ENCODE assay signal across 15 cellular contexts in the genomic region with DNA sequence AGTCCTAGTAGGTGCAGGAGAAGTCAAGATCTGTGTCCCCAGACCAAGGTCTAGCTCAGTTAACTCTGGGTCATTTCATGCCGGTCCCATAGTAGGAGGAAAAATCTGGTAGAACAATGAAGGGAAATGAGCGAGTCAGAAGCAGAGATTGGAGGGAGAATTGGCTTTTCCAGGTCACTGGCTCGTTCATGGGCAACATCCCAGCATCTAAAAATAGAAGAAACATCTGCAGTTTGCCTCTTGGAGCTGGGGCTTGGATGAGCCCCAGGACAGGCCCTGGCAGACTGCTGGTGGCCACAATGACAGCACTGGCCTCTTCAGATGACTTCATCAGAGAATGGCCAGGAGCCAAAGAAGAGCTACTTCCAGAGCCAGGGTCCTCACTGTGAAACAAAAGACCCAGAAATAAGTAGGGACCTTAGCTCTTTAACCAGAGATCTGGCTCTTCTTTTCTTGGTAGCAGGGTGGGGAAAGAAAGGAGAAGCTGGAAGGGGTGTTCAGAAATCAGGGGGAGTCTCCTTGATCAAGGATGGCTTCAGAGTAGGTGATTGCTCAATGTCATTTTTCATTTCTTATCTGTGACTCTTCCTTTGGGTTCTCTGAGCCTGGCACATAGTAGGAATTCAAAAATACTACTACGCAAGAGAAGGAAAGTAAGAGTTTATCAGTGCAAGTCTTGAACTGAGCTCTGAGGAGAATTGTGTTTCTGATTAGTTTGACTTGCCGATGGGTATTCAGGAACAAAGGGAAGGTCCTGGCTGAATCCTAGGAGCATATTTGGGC.
A peak's percentile ranks its signal among the peaks of the same experiment; 100 is the strongest.
DNase-seq lines count a peak whose midpoint lies in the region; ATAC-seq lines count a peak whose summit lies in the region.
"Had no signal": no experiment of that assay in that cellular context is flagged by ENCODE, and none has a peak within 500 bp of the region (broad histone marks: within the 10 kb centered on the region; RNA-seq: fewer than 3 reads in every experiment).

No MANE protein-coding gene starts in this region.

- ATAC-seq in HG03354 (IDR thresholded peaks at IDR 0.05; ENCODE audit: poor library complexity, severe bottlenecking, unreplicated experiment) (no peak), HG02588 (IDR thresholded peaks at IDR 0.05; ENCODE audit: unreplicated experiment) (no peak)
- ATAC-seq: esophagus mucosa had no signal

- DNase-seq in NCI-H1092 treated with DMSO at 0.1 percent for 48 hours (lab: John Stamatoyannopoulos, UW) = peak; percentile 6
- DNase-seq in caudate nucleus (lab: John Stamatoyannopoulos, UW) = peak in 49 of 61 donors; percentile 5 to 77 (median 46)
- DNase-seq in inferior parietal cortex (ENCODE audit: extremely low spot score) = peak; percentile 59
- DNase-seq in substantia nigra (lab: John Stamatoyannopoulos, UW) = peak in 43 of 49 donors; percentile 2 to 71 (median 42)
- no peak for DNase-seq in NCI-H2196 treated with DMSO at 0.1 percent for 48 hours (lab: John Stamatoyannopoulos, UW; ENCODE audit: unreplicated experiment)
- DNase-seq: activated CD4-positive, alpha-beta T cell treated with anti-CD3 and anti-CD28 coated beads, Interleukin-2, amount 50 U/mL, for 48 hours; activated effector memory CD4-positive, alpha-beta T cell treated with Interleukin-2 at 50 U/mL for 16 hours; NCI-H510A; RPMI8226; T-helper 9 cell had no signal

- H3K27ac ChIP-seq in caudate nucleus (ENCODE audit: low read depth, low read length) = no peak overlapping the region
- no peak overlapping the region for H3K27ac ChIP-seq in substantia nigra (ENCODE audit: low read depth, low read length, poor library complexity, severe bottlenecking)
- H3K27ac ChIP-seq: cardiac muscle cell, thyroid gland had no signal
